1 cellular context compared by ENCODE assay signal in genomic region chr20:53890434-53891305, GRCh38.
TF ChIP-seq lines count a peak whose summit lies in the region.

No MANE protein-coding gene starts in this region.

TF ChIP-seq in H1, 55 proteins besides CTCF, POLR2A, EP300 and RAD21 (continued from another document):
- TF ChIP-seq CHD7 (IDR thresholded peaks at IDR 0.05; ENCODE audit: insufficient replicate concordance, low read length) (no peak), NANOG (IDR thresholded peaks at IDR 0.05; ENCODE audit: insufficient read depth, low read depth, low read length, poor library complexity, severe bottlenecking) (no peak), KDM4A (IDR thresholded peaks at IDR 0.05; ENCODE audit: low read depth, low read length, severe bottlenecking) (no peak), YY1 (IDR thresholded peaks at IDR 0.05; ENCODE audit: low read depth, low read length) (no peak), BACH1 (IDR thresholded peaks at IDR 0.05; ENCODE audit: low read length) (no peak), JUN (IDR thresholded peaks at IDR 0.05; ENCODE audit: low read depth, low read length) (no peak), JUND (IDR thresholded peaks at IDR 0.05; ENCODE audit: low read length) (no peak), E2F6 (IDR thresholded peaks at IDR 0.05) (no peak), TAF1 (IDR thresholded peaks at IDR 0.05; ENCODE audit: low read depth, low read length) (no peak), MAX (IDR thresholded peaks at IDR 0.05) (no peak), CEBPB (IDR thresholded peaks at IDR 0.05; ENCODE audit: low read depth, low read length) (no peak), GTF2F1 (IDR thresholded peaks at IDR 0.05; ENCODE audit: borderline replicate concordance, low read depth, low read length) (no peak), CREB1 (IDR thresholded peaks at IDR 0.05) (no peak), GABPA (IDR thresholded peaks at IDR 0.05; ENCODE audit: borderline replicate concordance, insufficient read depth, low read length) (no peak), SP1 (IDR thresholded peaks at IDR 0.05; ENCODE audit: low read depth, low read length) (no peak), POU5F1 (IDR thresholded peaks at IDR 0.05; ENCODE audit: low read depth, low read length) (no peak)
